Comparison of ENCODE assay signal across 2 cellular contexts in the genomic region with DNA sequence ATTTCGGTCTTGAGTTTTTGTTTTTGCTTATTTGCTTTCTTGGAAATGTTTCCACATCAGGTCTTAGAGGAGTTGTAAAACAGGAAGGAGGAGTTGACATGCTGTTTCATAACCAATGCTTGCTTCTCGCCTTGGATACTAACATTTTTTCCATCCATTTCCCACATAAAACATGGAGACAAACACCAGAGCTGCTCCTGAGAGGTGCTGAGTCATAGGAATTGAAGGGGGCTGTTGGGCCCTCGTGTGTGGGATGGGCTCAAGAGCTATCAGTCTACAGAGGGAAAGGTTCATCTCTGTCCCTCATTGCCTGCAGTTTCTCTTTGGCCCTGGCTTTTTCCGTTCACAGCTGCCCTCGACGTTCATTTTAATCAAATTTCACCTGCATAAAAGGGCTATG.
A peak's percentile ranks its signal among the peaks of the same experiment; 100 is the strongest.
TF ChIP-seq lines count a peak whose summit lies in the region.

No MANE protein-coding gene starts in this region.

TF ChIP-seq in IMR-90, 13 proteins besides CTCF, POLR2A, EP300 and RAD21:
- TF ChIP-seq USF2 (IDR thresholded peaks at IDR 0.05; ENCODE audit: low read depth, low read length) (no peak), NFE2L2 (IDR thresholded peaks at IDR 0.05; ENCODE audit: low read depth, low read length) (0 out of 2 replicates have a peak, but pooled peaks have one; percentile 15), SMC3 (IDR thresholded peaks at IDR 0.05; ENCODE audit: low read depth, low read length) (no peak), MXI1 (IDR thresholded peaks at IDR 0.05; ENCODE audit: borderline replicate concordance, low read depth, low read length) (no peak), MAZ (IDR thresholded peaks at IDR 0.05; ENCODE audit: borderline replicate concordance, low read depth, low read length) (no peak), BHLHE40 (IDR thresholded peaks at IDR 0.05; ENCODE audit: low read depth, low read length) (no peak), FOS (IDR thresholded peaks at IDR 0.05; ENCODE audit: low read depth, low read length) (no peak)
TF ChIP-seq in IMR-90: peak in this region for 1.

TF ChIP-seq in K562, 482 proteins besides CTCF, POLR2A, EP300 and RAD21:
- TF ChIP-seq MEIS2 (IDR thresholded peaks at IDR 0.05; ENCODE audit: partially characterized antibody) (no peak), MAFK (IDR thresholded peaks at IDR 0.05; ENCODE audit: low read length) (peak; percentile 45; the same call in 1 of the 2 replicates), MCM3 (IDR thresholded peaks at IDR 0.05) (no peak), ZBTB12 (CRISPR knock-in tag; IDR thresholded peaks at IDR 0.05) (no peak), MAFF (IDR thresholded peaks at IDR 0.05; ENCODE audit: low read length) (peak; percentile 46; the same call in 1 of the 2 replicates), MCM2 (IDR thresholded peaks at IDR 0.05; ENCODE audit: low read depth) (no peak), PHTF2 (CRISPR knock-in tag; IDR thresholded peaks at IDR 0.05) (no peak), LEF1 (IDR thresholded peaks at IDR 0.05) (no peak), ZNF3 (CRISPR knock-in tag; IDR thresholded peaks at IDR 0.05) (no peak), MYC (IDR thresholded peaks at IDR 0.05; ENCODE audit: low read depth, low read length) (no peak), MYC (CRISPR knock-in tag; IDR thresholded peaks at IDR 0.05; ENCODE audit: borderline replicate concordance, low read depth) (no peak), RBM22 (IDR thresholded peaks at IDR 0.05; ENCODE audit: low read depth, low read length, poor library complexity, severe bottlenecking) (no peak), MBD2 (IDR thresholded peaks at IDR 0.05; ENCODE audit: borderline replicate concordance, low read depth) (no peak), RFX5 (IDR thresholded peaks at IDR 0.05; ENCODE audit: low read depth, low read length) (no peak), ZNF184 (CRISPR knock-in tag; IDR thresholded peaks at IDR 0.05) (no peak), RFX1 (IDR thresholded peaks at IDR 0.05) (no peak), JUND (IDR thresholded peaks at IDR 0.05; ENCODE audit: borderline replicate concordance, low read depth, low read length) (peak; percentile 36; the same call in 1 of the 2 replicates), JUND (tag; IDR thresholded peaks at IDR 0.05; ENCODE audit: borderline replicate concordance, low read depth, low read length) (no peak; the same call in 2 of the 3 replicates), C11orf30 (IDR thresholded peaks at IDR 0.05; ENCODE audit: low read depth) (peak; percentile 81), TRIM28 (IDR thresholded peaks at IDR 0.05) (no peak), FIP1L1 (IDR thresholded peaks at IDR 0.05; ENCODE audit: low read depth, low read length, poor library complexity, severe bottlenecking) (no peak), BRCA1 (IDR thresholded peaks at IDR 0.05) (no peak), BRCA1 (CRISPR knock-in tag; IDR thresholded peaks at IDR 0.05) (no peak), MAFG (tag; conservative IDR thresholded peaks at IDR 0.05) (peak; percentile 68), ZHX1 (conservative IDR thresholded peaks at IDR 0.05; ENCODE audit: low read length) (no peak), TAF9B (IDR thresholded peaks at IDR 0.05; ENCODE audit: partially characterized antibody) (no peak), NFE2 (IDR thresholded peaks at IDR 0.05; ENCODE audit: low read depth) (peak; percentile 81), CEBPB (tag; IDR thresholded peaks at IDR 0.05) (0 out of 2 replicates have a peak, but pooled peaks have one; percentile 7), SMARCC2 (IDR thresholded peaks at IDR 0.05; ENCODE audit: low read depth) (no peak), ZNF316 (IDR thresholded peaks at IDR 0.05) (peak; percentile 86), NCOA4 (IDR thresholded peaks at IDR 0.05; ENCODE audit: partially characterized antibody) (no peak), MTA2 (IDR thresholded peaks at IDR 0.05; ENCODE audit: low read depth) (no peak)
- TF ChIP-seq, protein P1, sequence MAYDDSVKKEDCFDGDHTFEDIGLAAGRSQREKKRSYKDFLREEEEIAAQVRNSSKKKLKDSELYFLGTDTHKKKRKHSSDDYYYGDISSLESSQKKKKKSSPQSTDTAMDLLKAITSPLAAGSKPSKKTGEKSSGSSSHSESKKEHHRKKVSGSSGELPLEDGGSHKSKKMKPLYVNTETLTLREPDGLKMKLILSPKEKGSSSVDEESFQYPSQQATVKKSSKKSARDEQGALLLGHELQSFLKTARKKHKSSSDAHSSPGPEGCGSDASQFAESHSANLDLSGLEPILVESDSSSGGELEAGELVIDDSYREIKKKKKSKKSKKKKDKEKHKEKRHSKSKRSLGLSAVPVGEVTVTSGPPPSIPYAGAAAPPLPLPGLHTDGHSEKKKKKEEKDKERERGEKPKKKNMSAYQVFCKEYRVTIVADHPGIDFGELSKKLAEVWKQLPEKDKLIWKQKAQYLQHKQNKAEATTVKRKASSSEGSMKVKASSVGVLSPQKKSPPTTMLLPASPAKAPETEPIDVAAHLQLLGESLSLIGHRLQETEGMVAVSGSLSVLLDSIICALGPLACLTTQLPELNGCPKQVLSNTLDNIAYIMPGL (CRISPR knock-in tag; IDR thresholded peaks at IDR 0.05), result no peak
- TF ChIP-seq, protein P2, sequence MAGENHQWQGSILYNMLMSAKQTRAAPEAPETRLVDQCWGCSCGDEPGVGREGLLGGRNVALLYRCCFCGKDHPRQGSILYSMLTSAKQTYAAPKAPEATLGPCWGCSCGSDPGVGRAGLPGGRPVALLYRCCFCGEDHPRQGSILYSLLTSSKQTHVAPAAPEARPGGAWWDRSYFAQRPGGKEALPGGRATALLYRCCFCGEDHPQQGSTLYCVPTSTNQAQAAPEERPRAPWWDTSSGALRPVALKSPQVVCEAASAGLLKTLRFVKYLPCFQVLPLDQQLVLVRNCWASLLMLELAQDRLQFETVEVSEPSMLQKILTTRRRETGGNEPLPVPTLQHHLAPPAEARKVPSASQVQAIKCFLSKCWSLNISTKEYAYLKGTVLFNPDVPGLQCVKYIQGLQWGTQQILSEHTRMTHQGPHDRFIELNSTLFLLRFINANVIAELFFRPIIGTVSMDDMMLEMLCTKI (IDR thresholded peaks at IDR 0.05; ENCODE audit: partially characterized antibody), result no peak
- TF ChIP-seq, protein P3, sequence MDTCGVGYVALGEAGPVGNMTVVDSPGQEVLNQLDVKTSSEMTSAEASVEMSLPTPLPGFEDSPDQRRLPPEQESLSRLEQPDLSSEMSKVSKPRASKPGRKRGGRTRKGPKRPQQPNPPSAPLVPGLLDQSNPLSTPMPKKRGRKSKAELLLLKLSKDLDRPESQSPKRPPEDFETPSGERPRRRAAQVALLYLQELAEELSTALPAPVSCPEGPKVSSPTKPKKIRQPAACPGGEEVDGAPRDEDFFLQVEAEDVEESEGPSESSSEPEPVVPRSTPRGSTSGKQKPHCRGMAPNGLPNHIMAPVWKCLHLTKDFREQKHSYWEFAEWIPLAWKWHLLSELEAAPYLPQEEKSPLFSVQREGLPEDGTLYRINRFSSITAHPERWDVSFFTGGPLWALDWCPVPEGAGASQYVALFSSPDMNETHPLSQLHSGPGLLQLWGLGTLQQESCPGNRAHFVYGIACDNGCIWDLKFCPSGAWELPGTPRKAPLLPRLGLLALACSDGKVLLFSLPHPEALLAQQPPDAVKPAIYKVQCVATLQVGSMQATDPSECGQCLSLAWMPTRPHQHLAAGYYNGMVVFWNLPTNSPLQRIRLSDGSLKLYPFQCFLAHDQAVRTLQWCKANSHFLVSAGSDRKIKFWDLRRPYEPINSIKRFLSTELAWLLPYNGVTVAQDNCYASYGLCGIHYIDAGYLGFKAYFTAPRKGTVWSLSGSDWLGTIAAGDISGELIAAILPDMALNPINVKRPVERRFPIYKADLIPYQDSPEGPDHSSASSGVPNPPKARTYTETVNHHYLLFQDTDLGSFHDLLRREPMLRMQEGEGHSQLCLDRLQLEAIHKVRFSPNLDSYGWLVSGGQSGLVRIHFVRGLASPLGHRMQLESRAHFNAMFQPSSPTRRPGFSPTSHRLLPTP (IDR thresholded peaks at IDR 0.05; ENCODE audit: borderline replicate concordance, extremely low read depth, insufficient read length), result no peak
